8 cellular contexts compared by ENCODE assay signal in genomic region chr17:7717756-7718350, GRCh38. TPM values are rescaled to one million over a fixed set of nuclear protein-coding genes. Genes with fewer than 3 reads are reported as not detected.
DNase-seq lines count a peak whose midpoint lies in the region; ATAC-seq and TF ChIP-seq lines count a peak whose summit lies in the region.

No MANE protein-coding gene starts in this region.

- TF ChIP-seq CTCF in WERI-Rb-1 (IDR thresholded peaks at IDR 0.05; ENCODE audit: low read depth, low read length) (no peak), glutamatergic neuron (IDR thresholded peaks at IDR 0.05; ENCODE audit: partially characterized antibody, unreplicated experiment) (no peak), sigmoid colon (IDR thresholded peaks at IDR 0.05) (no peak)

- peak overlapping the region; percentile 69 for H3K4me3 Mint-ChIP-seq in glutamatergic neuron (ENCODE audit: unreplicated experiment)

- peaks cover 11% of the 10 kb centered on the region for H3K27me3 ChIP-seq in WERI-Rb-1 (ENCODE audit: insufficient read depth, low read depth, severe bottlenecking)
- peaks cover 0 to 37% (median 19%) of the 10 kb centered on the region in 3 donors for H3K27me3 ChIP-seq in sigmoid colon

- H3K4me3 ChIP-seq in WERI-Rb-1 (ENCODE audit: low read depth, low read length) (peak overlapping the region; percentile 67), sigmoid colon (peak overlapping the region; percentile 43 to 68 (median 57))

- no peak for TF ChIP-seq EP300 in sigmoid colon (IDR thresholded peaks at IDR 0.05)

- peaks cover 15% of the 10 kb centered on the region for H3K27me3 Mint-ChIP-seq in glutamatergic neuron (ENCODE audit: unreplicated experiment)

- no peaks in the 10 kb centered on the region for H3K36me3 ChIP-seq in WERI-Rb-1
- H3K36me3 ChIP-seq in sigmoid colon = no peaks in the 10 kb centered on the region

- peaks cover 2% of the 10 kb centered on the region for H3K9me3 Mint-ChIP-seq in glutamatergic neuron (ENCODE audit: unreplicated experiment)

- 2 to 3% methylated on average over 16 of the region's 16 CpGs for WGBS in sigmoid colon, 2 donors

- no peak for TF ChIP-seq POLR2A in sigmoid colon (IDR thresholded peaks at IDR 0.05)

- H3K27ac ChIP-seq in WERI-Rb-1 (peak overlapping the region; percentile 77), sigmoid colon (peak overlapping the region; percentile 58 to 71 (median 62))

- H3K4me1 ChIP-seq in sigmoid colon = peaks cover 0 to 23% (median 20%) of the 10 kb centered on the region in 4 donors

- intact Hi-C loops in sigmoid colon (cut with DNase I) = loop anchor here (1.0 kb wide), 1 partner anchor 30 kb away; the partner anchor contains the start of gene WRAP53

- H3K9me3 ChIP-seq in WERI-Rb-1 (ENCODE audit: severe bottlenecking) (no peaks in the 10 kb centered on the region), sigmoid colon (no peaks in the 10 kb centered on the region)

- H3K27ac Mint-ChIP-seq in glutamatergic neuron (ENCODE audit: unreplicated experiment) = peak overlapping the region; percentile 59

- peaks cover 35% of the 10 kb centered on the region for H3K4me1 Mint-ChIP-seq in glutamatergic neuron (ENCODE audit: low read depth, unreplicated experiment)

- peak; percentile 45 for DNase-seq in activated CD4-positive, alpha-beta T cell treated with anti-CD3 and anti-CD28 coated beads for 48 hours
- DNase-seq in activated CD4-positive, alpha-beta T cell treated with anti-CD3 and anti-CD28 coated beads, Interleukin-2, amount 50 U/mL, for 4 hours = no peak
- DNase-seq in WERI-Rb-1 = no peak
- DNase-seq in glutamatergic neuron = no peak
- DNase-seq in sigmoid colon = no peak
- no peak for DNase-seq in HuH-7 (ENCODE audit: low spot score)
- no peak for DNase-seq in 8988T

- no peaks in the 10 kb centered on the region for H3K36me3 Mint-ChIP-seq in glutamatergic neuron (ENCODE audit: unreplicated experiment)

- no peak for ATAC-seq in GM19463 (IDR thresholded peaks at IDR 0.05; ENCODE audit: unreplicated experiment)

RNA-seq across cellular contexts. Expression of gene DNAH2, which starts 0.3 kb away (rescaled TPM):
- total RNA-seq in glutamatergic neuron (ENCODE audit: unreplicated experiment) (0.07 TPM), sigmoid colon (under 1 TPM in 3 of 4 donors, not detected in 1; under 0.01 to 0.36 (median 0.28) TPM)
- under 1 TPM in 1 of 3 donors, not detected in 2; 0.32 TPM for polyA plus RNA-seq in sigmoid colon

RNA-seq across cellular contexts. Expression of gene EFNB3, which starts 12.9 kb away (rescaled TPM):
- total RNA-seq in glutamatergic neuron (ENCODE audit: unreplicated experiment) (17.9 TPM), sigmoid colon (under 1 TPM; 0.28 to 0.71 (median 0.44) TPM)
- polyA plus RNA-seq in sigmoid colon = 1 to 10 TPM in 1 of 3 donors, not detected in 2; 1.0 TPM

RNA-seq across cellular contexts. Expression of gene WRAP53, which starts 29.6 kb away (rescaled TPM):
- total RNA-seq in glutamatergic neuron (ENCODE audit: unreplicated experiment) = 19.5 TPM
- 10 to 100 TPM in 1 of 4 donors, 1 to 10 TPM in 3; 3.9 to 16.3 (median 4.8) TPM for total RNA-seq in sigmoid colon
- 10 to 100 TPM in 1 of 3 donors, 1 to 10 TPM in 2; 3.6 to 15.5 (median 7.6) TPM for polyA plus RNA-seq in sigmoid colon

RNA-seq across cellular contexts. Expression of gene TP53, which starts 30.6 kb away (rescaled TPM):
- total RNA-seq in glutamatergic neuron (ENCODE audit: unreplicated experiment) (38.2 TPM), sigmoid colon (10 to 100 TPM; 14.0 to 31.5 (median 15.9) TPM)
- polyA plus RNA-seq in sigmoid colon = 10 to 100 TPM; 14.4 to 45.3 (median 16.2) TPM

Comparison
In these comparisons a context has a peak if more than half of its experiments do, and no peak if none do; other contexts are left out.
1. RNA of gene EFNB3, which starts 12.9 kb away (total RNA-seq): 17.9 TPM in glutamatergic neuron (single experiment); 0.28 to 0.71 TPM in sigmoid colon; every median in the first group is over 10 times any median in the second.